Comparison of ENCODE assay signal across 40 cellular contexts in the genomic region with DNA sequence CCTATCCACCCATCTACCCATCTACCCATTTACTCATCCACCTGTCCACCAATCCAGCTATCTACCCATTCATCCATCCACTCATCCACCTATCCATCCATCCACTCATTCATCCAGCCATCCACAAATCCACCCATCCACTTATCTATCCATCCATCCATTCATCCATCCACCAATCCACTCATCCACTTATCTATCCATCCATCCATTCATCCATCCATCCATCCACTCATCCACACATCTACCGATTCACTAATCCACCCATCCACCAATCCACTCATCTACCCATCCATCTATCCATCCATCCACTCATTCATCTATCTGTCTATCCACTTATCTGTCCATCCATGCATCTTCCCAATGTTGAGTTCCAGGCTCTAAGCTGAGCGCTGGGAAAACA. TPM values are rescaled to one million over a fixed set of nuclear protein-coding genes. Genes with fewer than 3 reads are reported as not detected.
"Had no signal": no experiment of that assay in that cellular context is flagged by ENCODE, and none has a peak within 500 bp of the region (broad histone marks: within the 10 kb centered on the region; RNA-seq: fewer than 3 reads in every experiment).

No MANE protein-coding gene starts in this region.

- H3K9me3 ChIP-seq: adrenal gland, body of pancreas, breast epithelium, MG63, Peyer's patch had no signal

- H3K36me3 ChIP-seq: adrenal gland, breast epithelium, MG63, Peyer's patch had no signal

- H3K4me3 ChIP-seq: adrenal gland, body of pancreas, breast epithelium, MG63, Peyer's patch had no signal

- DNase-seq: activated B cell treated with CpG ODN at 0.5 μM for 24 hours; activated CD4-positive, alpha-beta memory T cell treated with anti-CD3 and anti-CD28 coated beads for 36 hours; activated CD4-positive, alpha-beta T cell treated with anti-CD3 and anti-CD28 coated beads for 4 hours; activated CD4-positive, alpha-beta T cell treated with anti-CD3 and anti-CD28 coated beads, Interleukin-2, amount 50 U/mL, for 1 hour; activated CD4-positive, CD25-positive, alpha-beta regulatory T cell treated with anti-CD3 and anti-CD28 coated beads, Interleukin-2, amount 50 U/mL, for 72 hours; activated CD8-positive, alpha-beta memory T cell treated with anti-CD3 and anti-CD28 coated beads, Interleukin-2, amount 50 U/mL, for 4 hours; activated gamma-delta T cell treated with Interleukin-2 at 50 U/mL for 16 hours; activated naive CD4-positive, alpha-beta T cell treated with anti-CD3 and anti-CD28 coated beads for 36 hours; activated T-cell treated with anti-CD3 and anti-CD28 coated beads for 4 hours; activated T-cell treated with anti-CD3 and anti-CD28 coated beads, Interleukin-2, amount 50 U/mL, for 4 hours; adrenal gland; body of pancreas; MG63; NCI-H1048; NCI-H1105 treated with DMSO at 0.1 percent for 48 hours; NCI-H1436; NCI-H1694; NCI-H1930; NCI-H2081 treated with DMSO at 0.1 percent for 48 hours; NCI-H345; NCI-H524 treated with DMSO at 0.1 percent for 48 hours; NCI-H748 treated with DMSO at 0.1 percent for 48 hours; NK-92 treated with Interleukin-12 subunit alpha and Interleukin-12 subunit beta, amount 100 ng/mL, for 24 hours; PC-3; Peyer's patch; SIG-M5; SW 1271; T-helper 1 cell; T-helper 2 cell; T-helper 9 cell had no signal

- H3K27me3 ChIP-seq: adrenal gland, body of pancreas, breast epithelium, MG63, Peyer's patch had no signal

- H3K27ac ChIP-seq: adrenal gland, body of pancreas, breast epithelium, Peyer's patch, RWPE1, VCaP had no signal

- ATAC-seq: activated naive CD4-positive, alpha-beta T cell treated with anti-CD3 and anti-CD28 coated beads, Interleukin-2, amount 50 U/mL, for 72 hours; activated T-cell treated with anti-CD3 and anti-CD28 coated beads, Interleukin-2, amount 50 U/mL, for 4 hours; body of pancreas; PC-3; Right ventricle myocardium inferior; SK-N-SH treated with all-trans-retinoic acid at 6 μM for 48 hours had no signal

- H3K4me1 ChIP-seq: adrenal gland, body of pancreas, breast epithelium had no signal

- FAIRE-seq: astrocyte had no signal

RNA-seq across cellular contexts. Expression of a gene that starts 1.7 kb away (rescaled TPM):
- total RNA-seq: activated CD4-positive, alpha-beta memory T cell treated with anti-CD3 and anti-CD28 coated beads for 36 hours; activated naive CD4-positive, alpha-beta T cell treated with anti-CD3 and anti-CD28 coated beads for 36 hours; activated T-helper 1 cell treated with anti-CD3 and anti-CD28 coated beads, Interleukin-12 subunit alpha, Interleukin-12 subunit beta, Interleukin-2, Interleukin-4 antibody, amounts not matched to agents 30 ng/mL and 10 ng/mL and 1 ng/mL, durations not matched to agents 14 hours and 24 hours and 36 hours; astrocyte; NCI-H460; SK-MEL-5 had no signal

RNA-seq across cellular contexts. Expression of a gene that starts 27.6 kb away (rescaled TPM):
- total RNA-seq: activated CD4-positive, alpha-beta memory T cell treated with anti-CD3 and anti-CD28 coated beads for 36 hours; activated naive CD4-positive, alpha-beta T cell treated with anti-CD3 and anti-CD28 coated beads for 36 hours; activated naive CD4-positive, alpha-beta T cell treated with anti-CD3 and anti-CD28 coated beads, Interleukin-2, amount 50 U/mL, for 72 hours; activated T-cell treated with anti-CD3 and anti-CD28 coated beads, Interleukin-2, amount 50 U/mL, for 4 hours; activated T-helper 1 cell treated with anti-CD3 and anti-CD28 coated beads, Interleukin-12 subunit alpha, Interleukin-12 subunit beta, Interleukin-2, Interleukin-4 antibody, amounts not matched to agents 30 ng/mL and 10 ng/mL and 1 ng/mL, durations not matched to agents 14 hours and 24 hours and 36 hours; astrocyte; body of pancreas; PC-3; Peyer's patch; SK-MEL-5 had no signal
